Comparison of ENCODE assay signal across 1 cellular context in genomic region chr2:85433511-85434089, GRCh38.
A peak's percentile ranks its signal among the peaks of the same experiment; 100 is the strongest.
TF ChIP-seq lines count a peak whose summit lies in the region.

No MANE protein-coding gene starts in this region.

TF ChIP-seq in H1, 55 proteins besides CTCF, POLR2A, EP300 and RAD21:
- no peak for TF ChIP-seq FOSL1 (IDR thresholded peaks at IDR 0.05; ENCODE audit: insufficient read depth, low read depth, low read length)
- 0 out of 2 replicates have a peak, but pooled peaks have one; percentile 44 for TF ChIP-seq MAX (IDR thresholded peaks at IDR 0.05)
TF ChIP-seq in H1: peak in this region for 1.
